ENCODE assay signal across 8 cellular contexts in genomic region chr20:3818155-3819151, GRCh38. TPM values are rescaled to one million over a fixed set of nuclear protein-coding genes. Genes with fewer than 3 reads are reported as not detected.
DNase-seq lines count a peak whose midpoint lies in the region; ATAC-seq and TF ChIP-seq lines count a peak whose summit lies in the region.

No MANE protein-coding gene starts in this region.

- DNase-seq in BE2C (peak; percentile 96), GM13977 (ENCODE audit: low spot score) (peak; percentile 68), NCI-H510A (lab: John Stamatoyannopoulos, UW) (peak; percentile 73), adrenal gland (peak; percentile 76 to 94 (median 86)), hepatic stellate cell (ENCODE audit: low spot score) (peak; percentile 85), skeletal muscle cell (ENCODE audit: low read depth) (peak; percentile 44)

- no peaks in the 10 kb centered on the region; the same call in 1 of the 2 replicates for H3K36me3 ChIP-seq in BE2C
- H3K36me3 ChIP-seq in adrenal gland (replicated peaks in 1 of 2), result peaks cover 0 to 12% of the 10 kb centered on the region in 2 donors

- H3K4me1 ChIP-seq in BE2C, result peaks cover 13% of the 10 kb centered on the region
- peaks cover 10 to 18% of the 10 kb centered on the region in 2 donors for H3K4me1 ChIP-seq in adrenal gland (replicated peaks in 1 of 2)

- H3K27ac ChIP-seq in adrenal gland, result peak overlapping the region in 3 of 5 donors; percentile 35 to 42 (median 38)

- H3K27me3 ChIP-seq in BE2C, result no peaks in the 10 kb centered on the region
- H3K27me3 ChIP-seq in adrenal gland, result no peaks in the 10 kb centered on the region

- H3K4me3 ChIP-seq in BE2C (ENCODE audit: low read depth, low read length) (no peak overlapping the region), adrenal gland (no peak overlapping the region), skeletal muscle cell (ENCODE audit: low read depth, low read length) (no peak overlapping the region)

- ATAC-seq in GM21619 (IDR thresholded peaks at IDR 0.05; ENCODE audit: unreplicated experiment) (no peak), HG03457 (IDR thresholded peaks at IDR 0.05; ENCODE audit: unreplicated experiment) (no peak)

- in situ Hi-C loops in GM13977 (cut with MboI; ENCODE audit: low pct_unique_long_range_greater_than_20kb, low sequenced_read_pairs, unreplicated experiment), result no loop called here

- no peak for TF ChIP-seq POLR2A in adrenal gland (IDR thresholded peaks at IDR 0.05)

- peak; percentile 92 for TF ChIP-seq CTCF in BE2C (IDR thresholded peaks at IDR 0.05; ENCODE audit: low read depth, low read length)
- peak; percentile 56 for TF ChIP-seq CTCF in GM13977 (IDR thresholded peaks at IDR 0.05; ENCODE audit: extremely low read depth, insufficient read depth, missing control alignments)
- TF ChIP-seq CTCF in adrenal gland (IDR thresholded peaks at IDR 0.05), result peak; percentile 49 to 80 (median 72)

- H3K9me3 ChIP-seq in BE2C, result no peaks in the 10 kb centered on the region
- no peaks in the 10 kb centered on the region for H3K9me3 ChIP-seq in adrenal gland (replicated peaks in 1 of 3)

- 77 to 86% (median 83%) methylated on average over 4 to 8 of the region's 8 CpGs for WGBS in adrenal gland, 4 donors

- intact Hi-C loops in adrenal gland (cut with DNase I), result loop anchor here in 1 of 2 donors (2.0 kb wide), 1 partner anchor 32 kb away; the partner anchor contains the start of gene CENPB

RNA-seq across cellular contexts. Expression of gene AP5S1, which starts 1.9 kb away (rescaled TPM):
- polyA plus RNA-seq in BE2C (2012; ENCODE audit: insufficient read depth, insufficient read length, low read depth), result 27.3 TPM
- 10 to 100 TPM; 21.2 to 50.3 (median 27.3) TPM for total RNA-seq in adrenal gland
- polyA plus RNA-seq in adrenal gland, result 10 to 100 TPM in 2 of 3 donors, 1 to 10 TPM in 1; 9.6 to 10.5 (median 10.2) TPM

RNA-seq across cellular contexts. Expression of gene CDC25B, which starts 22.3 kb away (rescaled TPM):
- polyA plus RNA-seq in BE2C (2012; ENCODE audit: insufficient read depth, insufficient read length, low read depth), result 87.2 TPM
- 10 to 100 TPM in 7 of 8 donors, 1 to 10 TPM in 1; 9.9 to 24.4 (median 14.7) TPM for total RNA-seq in adrenal gland
- polyA plus RNA-seq in adrenal gland, result 10 to 100 TPM in 2 of 3 donors, 1 to 10 TPM in 1; 5.5 to 61.7 (median 35.8) TPM

RNA-seq across cellular contexts. Expression of gene MAVS, which starts 28.2 kb away (rescaled TPM):
- 11.6 TPM for polyA plus RNA-seq in BE2C (2012; ENCODE audit: insufficient read depth, insufficient read length, low read depth)
- 10 to 100 TPM; 28.1 to 46.7 (median 38.9) TPM for total RNA-seq in adrenal gland
- 10 to 100 TPM in 2 of 3 donors, 1 to 10 TPM in 1; 10.0 to 28.4 (median 20.6) TPM for polyA plus RNA-seq in adrenal gland

RNA-seq across cellular contexts. Expression of gene CENPB, which starts 31.9 kb away (rescaled TPM):
- polyA plus RNA-seq in BE2C (2012; ENCODE audit: insufficient read depth, insufficient read length, low read depth), result 181 TPM
- 100 to 1,000 TPM in 4 of 8 donors, 10 to 100 TPM in 4; 54.4 to 112 (median 102) TPM for total RNA-seq in adrenal gland
- polyA plus RNA-seq in adrenal gland, result 10 to 100 TPM; 25.8 to 54.8 (median 41.8) TPM

RNA-seq across cellular contexts. Expression of gene SPEF1, which starts 37.2 kb away (rescaled TPM):
- 0.65 TPM for polyA plus RNA-seq in BE2C (2012; ENCODE audit: insufficient read depth, insufficient read length, low read depth)
- total RNA-seq in adrenal gland, result 1 to 10 TPM in 1 of 8 donors, under 1 TPM in 6, not detected in 1; 0.14 to 1.4 (median 0.26) TPM
- polyA plus RNA-seq in adrenal gland, result under 1 TPM in 2 of 3 donors, not detected in 1; 0.40 to 0.81 TPM

Comparison
In these comparisons a context has a peak if more than half of its experiments do, and no peak if none do; other contexts are left out.
1. DNase-seq: peak in every context shown above with its lines; median percentile 96 in BE2C; 86 in adrenal gland; 85 in hepatic stellate cell; 73 in NCI-H510A; 68 in GM13977; 44 in skeletal muscle cell.